8 cellular contexts compared by ENCODE assay signal in genomic region chr11:115324569-115325432, GRCh38.
A peak's percentile ranks its signal among the peaks of the same experiment; 100 is the strongest.
DNase-seq lines count a peak whose midpoint lies in the region; ATAC-seq and TF ChIP-seq lines count a peak whose summit lies in the region.

No MANE protein-coding gene starts in this region.

- ATAC-seq in GM18517 (IDR thresholded peaks at IDR 0.05; ENCODE audit: unreplicated experiment) (peak; percentile 88), HG03354 (IDR thresholded peaks at IDR 0.05; ENCODE audit: poor library complexity, severe bottlenecking, unreplicated experiment) (peak; percentile 91), sciatic nerve (peak; percentile 74), omental fat pad (ENCODE audit: low FRiP score) (no peak)

- peak; percentile 23 for DNase-seq in NCI-H460 (ENCODE audit: extremely low read depth, low read depth)
- DNase-seq in adrenal gland = peak; percentile 22 to 60 (median 36)
- no peak for DNase-seq in left ventricle myocardium inferior
- DNase-seq in sciatic nerve (ENCODE audit: low spot score) = no peak
- DNase-seq in omental fat pad (ENCODE audit: low spot score) = no peak

- no peaks in the 10 kb centered on the region for H3K27me3 ChIP-seq in adrenal gland
- H3K27me3 ChIP-seq in left ventricle myocardium inferior (ENCODE audit: low read depth) = no peaks in the 10 kb centered on the region

- H3K9me3 ChIP-seq in adrenal gland (replicated peaks in 1 of 3) (no peaks in the 10 kb centered on the region), left ventricle myocardium inferior (replicated peaks) (no peaks in the 10 kb centered on the region)

- TF ChIP-seq CTCF in C4-2B (conservative IDR thresholded peaks at IDR 0.05) (peak; percentile 89), adrenal gland (IDR thresholded peaks at IDR 0.05) (peak; percentile 56 to 84 (median 76)), left ventricle myocardium inferior (IDR thresholded peaks at IDR 0.05; ENCODE audit: borderline replicate concordance) (peak; percentile 86), omental fat pad (IDR thresholded peaks at IDR 0.05) (peak in 1 of 3 donors; percentile 34)

- H3K4me3 ChIP-seq in adrenal gland (no peak overlapping the region), left ventricle myocardium inferior (no peak overlapping the region)

- H3K36me3 ChIP-seq in adrenal gland (replicated peaks in 1 of 2) = no peaks in the 10 kb centered on the region
- H3K36me3 ChIP-seq in left ventricle myocardium inferior = peaks cover 5% of the 10 kb centered on the region

- 50 to 54% (median 53%) methylated on average over 12 of the region's 12 CpGs for WGBS in adrenal gland, 4 donors

- peaks cover 0 to 9% of the 10 kb centered on the region in 2 donors for H3K4me1 ChIP-seq in adrenal gland (replicated peaks in 1 of 2)
- H3K4me1 ChIP-seq in left ventricle myocardium inferior = peaks cover 7% of the 10 kb centered on the region

- H3K27ac ChIP-seq in C4-2B (no peak overlapping the region), adrenal gland (peak overlapping the region in 1 of 5 donors; percentile 3), left ventricle myocardium inferior (replicated peaks) (no peak overlapping the region)

- TF ChIP-seq POLR2A in adrenal gland (IDR thresholded peaks at IDR 0.05) = no peak

- intact Hi-C loops in adrenal gland (cut with DNase I) = loop anchor here in 1 of 2 donors (5.0 to 10.0 kb wide), 2 partner anchors 900 to 952 kb away; no protein-coding TSS in a partner anchor
- intact Hi-C loops in left ventricle myocardium inferior (cut with micrococcal nuclease) = no loop called here
- intact Hi-C loops in sciatic nerve (cut with DNase I) = no loop called here

Comparison
In these comparisons a context has a peak if more than half of its experiments do, and no peak if none do; other contexts are left out.
1. DNase-seq: peak in NCI-H460 (single experiment) and adrenal gland (7 of 7); none in left ventricle myocardium inferior (single experiment), sciatic nerve (single experiment) and omental fat pad (single experiment).